ENCODE assay signal across 9 cellular contexts in the genomic region with DNA sequence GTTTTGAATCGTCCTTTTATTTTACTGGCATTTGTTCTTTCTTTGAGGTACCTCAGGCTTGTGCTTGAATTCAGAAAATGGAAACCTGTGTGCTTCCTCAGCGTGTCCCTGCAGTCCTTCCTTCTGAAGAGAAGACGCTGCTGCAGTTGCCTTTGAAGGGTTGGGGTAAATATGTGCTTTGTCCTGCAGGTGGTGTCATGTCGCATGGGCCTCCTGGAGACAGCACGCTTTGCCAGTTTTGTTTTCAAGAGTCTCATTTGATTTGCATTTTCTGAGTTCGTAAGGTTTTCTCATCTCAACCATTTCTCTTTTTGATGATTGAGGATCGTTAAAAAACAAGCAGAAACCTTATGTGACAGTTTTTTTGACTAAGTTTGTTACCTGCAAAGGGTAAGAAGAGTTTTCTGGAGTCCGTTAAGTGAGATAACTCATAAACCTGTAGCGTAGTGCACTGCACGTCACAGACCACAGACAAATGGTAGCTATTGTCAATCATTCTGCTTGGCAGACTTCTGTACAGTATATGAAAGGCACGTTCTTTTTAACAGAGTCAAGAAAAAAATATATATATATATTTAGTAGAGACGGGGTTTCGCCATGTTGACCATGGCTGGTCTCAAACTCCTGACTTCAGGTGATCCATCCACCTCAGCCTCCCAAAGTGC. TPM values are rescaled to one million over a fixed set of nuclear protein-coding genes. Genes with fewer than 3 reads are reported as not detected.
DNase-seq lines count a peak whose midpoint lies in the region; ATAC-seq, FAIRE-seq and TF ChIP-seq lines count a peak whose summit lies in the region.
"Had no signal": no experiment of that assay in that cellular context is flagged by ENCODE, and none has a peak within 500 bp of the region (broad histone marks: within the 10 kb centered on the region; RNA-seq: fewer than 3 reads in every experiment).

No MANE protein-coding gene starts in this region.

- H3K27me3 ChIP-seq in K562 (ENCODE audit: control insufficient read depth in 2 of 2, insufficient read depth in 2 of 2, low read length in 2 of 2) = no peaks in the 10 kb centered on the region
- no peaks in the 10 kb centered on the region for H3K27me3 ChIP-seq in spleen (replicated peaks in 1 of 7)
- no peaks in the 10 kb centered on the region for H3K27me3 ChIP-seq in aorta (ENCODE audit: control insufficient read depth in 1 of 2, insufficient read depth in 2 of 2, low read length in 1 of 2)

- H3K4me3 ChIP-seq in K562 (no peak overlapping the region), spleen (no peak overlapping the region), aorta (ENCODE audit: low read length in 2 of 2) (no peak overlapping the region)

- H3K9me3 ChIP-seq in K562 (replicated peaks; ENCODE audit: control insufficient read depth, insufficient read depth, low read depth, low read length) (no peaks in the 10 kb centered on the region), spleen (no peaks in the 10 kb centered on the region), aorta (ENCODE audit: control insufficient read depth, low read length) (no peaks in the 10 kb centered on the region)

- no TSS peak for BruUV-seq in K562 (replicated peaks; lab: Mats Ljungman, UMichigan)

- FAIRE-seq in K562 (lab: Jason Lieb, UNC) = peak; percentile 85

- TF ChIP-seq POLR2A in K562 (conservative IDR thresholded peaks at IDR 0.05) (no peak), spleen (IDR thresholded peaks at IDR 0.05) (no peak)

- H3K9me1 ChIP-seq in K562 (ENCODE audit: control insufficient read depth, insufficient read depth, low read length) = no peaks in the 10 kb centered on the region

- peak; percentile 92 for ATAC-seq in K562
- no peak for ATAC-seq in esophagus mucosa
- ATAC-seq in aorta (ENCODE audit: low FRiP score) = no peak

- POLR2A ChIA-PET in activated CD4-positive, alpha-beta T cell treated with anti-CD3 and anti-CD28 coated beads, Interleukin-2, amount 10 ng/mL, durations not matched to agents 7 days and 5 days (lab: Charles Lee) = interaction anchor here (0.6 kb wide), 1 partner anchor 407 kb away, joined by 4 read pairs; no protein-coding TSS in a partner anchor
- POLR2A ChIA-PET in K562 (lab: Yijun Ruan, JAX) = no interaction called here

- TF ChIP-seq EP300 in Ishikawa (IDR thresholded peaks at IDR 0.05; ENCODE audit: borderline replicate concordance) (no peak), K562 (IDR thresholded peaks at IDR 0.05; ENCODE audit: low read length) (no peak)

- TF ChIP-seq CTCF in K562 (IDR thresholded peaks at IDR 0.05 in 2 of 3, conservative IDR thresholded peaks at IDR 0.05 in 1 of 3; ENCODE audit: insufficient read depth in 2 of 3, low read depth in 1 of 3, low read length in 3 of 3) (peak; percentile 61 to 70 (median 67)), spleen (IDR thresholded peaks at IDR 0.05 in 8 of 11, conservative IDR thresholded peaks at IDR 0.05 in 3 of 11) (peak; percentile 27 to 63 (median 49))

- no peaks in the 10 kb centered on the region for H3K4me1 Mint-ChIP-seq in activated CD4-positive, alpha-beta T cell treated with anti-CD3 and anti-CD28 coated beads, Interleukin-2, amount 10 ng/mL, durations not matched to agents 7 days and 5 days

- H3K27me3 Mint-ChIP-seq in activated CD4-positive, alpha-beta T cell treated with anti-CD3 and anti-CD28 coated beads, Interleukin-2, amount 10 ng/mL, durations not matched to agents 7 days and 5 days = no peaks in the 10 kb centered on the region

- H3K36me3 Mint-ChIP-seq in activated CD4-positive, alpha-beta T cell treated with anti-CD3 and anti-CD28 coated beads, Interleukin-2, amount 10 ng/mL, durations not matched to agents 7 days and 5 days (ENCODE audit: low read depth) = peaks cover 8% of the 10 kb centered on the region

- TF ChIP-seq RAD21 in Ishikawa (IDR thresholded peaks at IDR 0.05; ENCODE audit: low read depth) (peak; percentile 35; the same call in 1 of the 2 replicates), K562 (CRISPR knock-in tag; conservative IDR thresholded peaks at IDR 0.05 in 1 of 2, IDR thresholded peaks at IDR 0.05 in 1 of 2) (peak in 1 of 2 experiments; percentile 66; a peak in 2 of 4 replicates)

- H3K4me1 ChIP-seq in K562 (replicated peaks in 1 of 2; ENCODE audit: control insufficient read depth in 2 of 2, insufficient read depth in 2 of 2, low read length in 2 of 2) (no peaks in the 10 kb centered on the region; a peak in 1 of 5 replicates), spleen (peaks cover 0 to 11% (median 0%) of the 10 kb centered on the region in 6 donors), aorta (ENCODE audit: control insufficient read depth in 1 of 2, insufficient read depth in 2 of 2, low read length in 2 of 2) (no peaks in the 10 kb centered on the region)

- no peak overlapping the region for H3K27ac Mint-ChIP-seq in activated CD4-positive, alpha-beta T cell treated with anti-CD3 and anti-CD28 coated beads, Interleukin-2, amount 10 ng/mL, durations not matched to agents 7 days and 5 days

- H4K20me1 ChIP-seq in K562 (replicated peaks; ENCODE audit: control insufficient read depth, insufficient read depth, low read length) = no peaks in the 10 kb centered on the region

- H3K27ac ChIP-seq in K562 (ENCODE audit: extremely low read depth, low read depth, low read length) = no peak overlapping the region
- H3K27ac ChIP-seq in spleen = no peak overlapping the region
- H3K27ac ChIP-seq in aorta (ENCODE audit: low read depth in 1 of 2, low read length in 2 of 2) = no peak overlapping the region

- DNase-seq in activated CD4-positive, alpha-beta T cell treated with anti-CD3 and anti-CD28 coated beads, Interleukin-2, amount 10 ng/mL, durations not matched to agents 7 days and 5 days = peak; percentile 29
- DNase-seq in activated CD4-positive, alpha-beta T cell treated with anti-CD3 and anti-CD28 coated beads, Interleukin-2, amount 50 U/mL, for 4 hours = no peak
- DNase-seq in K562 (ENCODE audit: extremely low read depth in 1 of 4, low spot score in 3 of 4) (peak in 3 of 4 experiments; percentile 21 to 52 (median 50)), spleen (peak; percentile 73), aorta (no peak), LoVo (ENCODE audit: low spot score) (no peak)
- DNase-seq: hippocampal formation had no signal

- H3K9me3 Mint-ChIP-seq in activated CD4-positive, alpha-beta T cell treated with anti-CD3 and anti-CD28 coated beads, Interleukin-2, amount 10 ng/mL, durations not matched to agents 7 days and 5 days = no peaks in the 10 kb centered on the region

- H3K79me2 ChIP-seq in K562 (ENCODE audit: control insufficient read depth, insufficient read depth, low read length) = no peaks in the 10 kb centered on the region

- WGBS in K562 (ENCODE audit: insufficient coverage, low coverage, missing lambda C conversion rate) = 45% methylated on average over 13 of the region's 13 CpGs
- 79 to 89% (median 82%) methylated on average over 13 of the region's 13 CpGs for WGBS in spleen, 5 donors
- WGBS in aorta, 2 donors = 94% methylated on average over 13 of the region's 13 CpGs

- CTCF ChIA-PET in activated CD4-positive, alpha-beta T cell treated with anti-CD3 and anti-CD28 coated beads, Interleukin-2, amount 10 ng/mL, durations not matched to agents 7 days and 5 days (lab: Charles Lee) = no interaction called here
- CTCF ChIA-PET in K562 (lab: Yijun Ruan, JAX; ENCODE audit: low intra/inter-chr PET ratio) = interaction anchor here (0.6 to 1.6 kb wide), 3 partner anchors 92 to 403 kb away, joined by 3 to 6 read pairs (median 5); no protein-coding TSS in a partner anchor

- in situ Hi-C loops in K562 (cut with MboI) = no loop called here

- peaks cover 15% of the 10 kb centered on the region; the same call in 1 of the 3 replicates for H3K36me3 ChIP-seq in K562 (ENCODE audit: control insufficient read depth, insufficient read depth, low read length)
- H3K36me3 ChIP-seq in spleen = peaks cover 0 to 56% (median 30%) of the 10 kb centered on the region in 6 donors
- no peaks in the 10 kb centered on the region for H3K36me3 ChIP-seq in aorta (ENCODE audit: control insufficient read depth in 1 of 2, insufficient read depth in 2 of 2, low read length in 1 of 2)

- intact Hi-C loops in K562 (cut with micrococcal nuclease) (no loop called here), spleen (cut with DNase I; ENCODE audit: low total_unique reads) (no loop called here), aorta (cut with DNase I) (no loop called here)

- no peak overlapping the region for H3K4me3 Mint-ChIP-seq in activated CD4-positive, alpha-beta T cell treated with anti-CD3 and anti-CD28 coated beads, Interleukin-2, amount 10 ng/mL, durations not matched to agents 7 days and 5 days

- no peak overlapping the region for H3K4me2 ChIP-seq in K562 (ENCODE audit: insufficient read depth, low read length)

- 0 out of 2 replicates have a peak overlapping the region, but pooled peaks have one; percentile 19 for H2AFZ ChIP-seq in K562 (ENCODE audit: low read depth, low read length)

- no peak overlapping the region for H3K9ac ChIP-seq in K562 (ENCODE audit: insufficient read depth in 1 of 2, low read depth in 2 of 2, low read length in 2 of 2)

RNA-seq across cellular contexts. Expression of gene CDC123, which starts 57.0 kb away (rescaled TPM):
- total RNA-seq in activated CD4-positive, alpha-beta T cell treated with anti-CD3 and anti-CD28 coated beads, Interleukin-2, amount 10 ng/mL, durations not matched to agents 7 days and 5 days = 100 to 1,000 TPM in 1 of 2 experiments, 10 to 100 TPM in 1; 85.4 to 105 TPM
- total RNA-seq in K562 (2011; cell fraction: chromatin; rRNA removed; ENCODE audit: low replicate concordance) = 48.2 and 67.6 TPM in 2 replicates
- total RNA-seq in K562 (2011; cell fraction: nucleolus; rRNA removed) = 53.2 and 55.0 TPM in 2 replicates
- total RNA-seq in K562 (2011; cell fraction: nucleoplasm; rRNA removed) = 48.2 and 55.7 TPM in 2 replicates
- total RNA-seq in K562 (2014; rRNA removed) (156 and 190 TPM in 2 replicates), K562 (2014; rRNA removed; fragmentation: Illumina TruSeq; extraction: Trizol) (210 and 226 TPM in 2 replicates), K562 (2015; rRNA removed; fragmentation: Illumina TruSeq; extraction: Trizol) (200 and 203 TPM in 2 replicates), K562 (2021) (135 and 137 TPM in 2 replicates), spleen (10 to 100 TPM; 52.7 to 93.8 (median 67.8) TPM), esophagus mucosa (65.0 TPM), aorta (10 to 100 TPM; 39.8 to 53.9 TPM)
- polyA plus RNA-seq in K562 (2011; rRNA removed) (143 and 175 TPM in 2 replicates), K562 (2014; fragmentation: Illumina TruSeq; extraction: Trizol) (288 and 297 TPM in 2 replicates), K562 (2014; fragmentation: Nextera tagmentation; extraction: Ambion mirVana) (100 to 1,000 TPM; 153 to 223 TPM), K562 (2014; rRNA removed) (145 TPM in 2 replicates), spleen (10 to 100 TPM; 38.8 to 54.6 (median 47.1) TPM), aorta (10 to 100 TPM; 36.7 to 66.7 TPM)
- 104 and 113 TPM in 2 replicates for polyA plus RNA-seq in K562 (2011; cell fraction: cytosol; rRNA removed)
- polyA plus RNA-seq in K562 (2011; cell fraction: nucleus; rRNA removed) = 79.4 and 79.9 TPM in 2 replicates
- 85.5 and 251 TPM in 2 replicates for polyA plus RNA-seq in K562 (2012)
- polyA minus RNA-seq in K562 (2011; rRNA and poly(A)+ RNA removed) = 353 and 458 TPM in 2 replicates
- 111 and 180 TPM in 2 replicates for polyA minus RNA-seq in K562 (2011; cell fraction: cytosol; rRNA and poly(A)+ RNA removed)
- polyA minus RNA-seq in K562 (2011; cell fraction: nucleus; rRNA and poly(A)+ RNA removed) = 39.6 and 59.6 TPM in 2 replicates

RNA-seq across cellular contexts. Expression of gene NUDT5, which starts 57.3 kb away (rescaled TPM):
- total RNA-seq in activated CD4-positive, alpha-beta T cell treated with anti-CD3 and anti-CD28 coated beads, Interleukin-2, amount 10 ng/mL, durations not matched to agents 7 days and 5 days = 10 to 100 TPM; 90.1 to 97.9 TPM
- 38.3 and 69.0 TPM in 2 replicates for total RNA-seq in K562 (2011; cell fraction: chromatin; rRNA removed; ENCODE audit: low replicate concordance)
- 22.8 and 26.5 TPM in 2 replicates for total RNA-seq in K562 (2011; cell fraction: nucleolus; rRNA removed)
- total RNA-seq in K562 (2011; cell fraction: nucleoplasm; rRNA removed) = 43.3 and 79.2 TPM in 2 replicates
- total RNA-seq in K562 (2014; rRNA removed) = 81.8 and 87.7 TPM in 2 replicates
- total RNA-seq in K562 (2014; rRNA removed; fragmentation: Illumina TruSeq; extraction: Trizol) = 190 and 194 TPM in 2 replicates
- total RNA-seq in K562 (2015; rRNA removed; fragmentation: Illumina TruSeq; extraction: Trizol) = 200 and 201 TPM in 2 replicates
- 124 and 136 TPM in 2 replicates for total RNA-seq in K562 (2021)
- polyA plus RNA-seq in K562 (2011; rRNA removed) = 149 and 186 TPM in 2 replicates
- polyA plus RNA-seq in K562 (2011; cell fraction: cytosol; rRNA removed) = 97.7 and 125 TPM in 2 replicates
- 41.2 and 63.2 TPM in 2 replicates for polyA plus RNA-seq in K562 (2011; cell fraction: nucleus; rRNA removed)
- 121 and 139 TPM in 2 replicates for polyA plus RNA-seq in K562 (2012)
- 137 and 155 TPM in 2 replicates for polyA plus RNA-seq in K562 (2014; fragmentation: Illumina TruSeq; extraction: Trizol)
- 100 to 1,000 TPM; 400 to 422 TPM for polyA plus RNA-seq in K562 (2014; fragmentation: Nextera tagmentation; extraction: Ambion mirVana)
- 129 and 136 TPM in 2 replicates for polyA plus RNA-seq in K562 (2014; rRNA removed)
- 114 TPM in 2 replicates for polyA minus RNA-seq in K562 (2011; rRNA and poly(A)+ RNA removed)
- 38.5 and 41.9 TPM in 2 replicates for polyA minus RNA-seq in K562 (2011; cell fraction: cytosol; rRNA and poly(A)+ RNA removed)
- polyA minus RNA-seq in K562 (2011; cell fraction: nucleus; rRNA and poly(A)+ RNA removed) = 17.6 and 25.1 TPM in 2 replicates
- 10 to 100 TPM; 33.5 to 63.4 (median 44.7) TPM for total RNA-seq in spleen
- 10 to 100 TPM; 32.5 to 44.3 (median 36.9) TPM for polyA plus RNA-seq in spleen
- total RNA-seq in esophagus mucosa = 40.8 TPM
- total RNA-seq in aorta = 10 to 100 TPM; 25.9 to 39.7 TPM
- polyA plus RNA-seq in aorta = 10 to 100 TPM; 21.3 to 37.8 TPM

Comparison
In these comparisons a context has a peak if more than half of its experiments do, and no peak if none do; other contexts are left out.
1. DNase-seq: peak in activated CD4-positive, alpha-beta T cell treated with anti-CD3 and anti-CD28 coated beads, Interleukin-2, amount 10 ng/mL, durations not matched to agents 7 days and 5 days (single experiment), K562 (3 of 4) and spleen (single experiment); none in activated CD4-positive, alpha-beta T cell treated with anti-CD3 and anti-CD28 coated beads, Interleukin-2, amount 50 U/mL, for 4 hours (0 of 2), aorta (0 of 2) and LoVo (single experiment).